Comparison of ENCODE assay signal across 21 cellular contexts in genomic region chr1:60488857-60489256, GRCh38.
"Had no signal": no experiment of that assay in that cellular context is flagged by ENCODE, and none has a peak within 500 bp of the region (broad histone marks: within the 10 kb centered on the region; RNA-seq: fewer than 3 reads in every experiment).

No MANE protein-coding gene starts in this region.

- H3K27ac ChIP-seq: breast epithelium, coronary artery, neutrophil, right lobe of liver, thoracic aorta had no signal

- H3K27me3 Mint-ChIP-seq: activated CD4-positive, alpha-beta memory T cell treated with anti-CD3 and anti-CD28 coated beads, Interleukin-2, amount 10 ng/mL, durations not matched to agents 7 days and 5 days; activated CD4-positive, alpha-beta T cell treated with anti-CD3 and anti-CD28 coated beads, Interleukin-2, amount 10 ng/mL, durations not matched to agents 24 days and 14 days; memory B cell; stimulated activated naive B cell treated with anti-CD40 and anti-IgM and Interleukin-4, amounts not matched to agents 10 μg/mL and 1 μg/mL and 100 μg/mL, for 72 hours had no signal

- H3K4me3 ChIP-seq: breast epithelium, coronary artery, right lobe of liver, smooth muscle cell, thoracic aorta had no signal

- H3K4me3 Mint-ChIP-seq: activated CD4-positive, alpha-beta memory T cell treated with anti-CD3 and anti-CD28 coated beads, Interleukin-2, amount 10 ng/mL, durations not matched to agents 7 days and 5 days; activated CD4-positive, alpha-beta T cell treated with anti-CD3 and anti-CD28 coated beads, Interleukin-2, amount 10 ng/mL, durations not matched to agents 24 days and 14 days; activated naive CD4-positive, alpha-beta T cell treated with anti-CD3 and anti-CD28 coated beads, Interleukin-2, amount 50 U/mL, for 24 hours; activated T-cell treated with anti-CD3 and anti-CD28 coated beads, Interleukin-2, amount 50 U/mL, for 72 hours; memory B cell; nephron; stimulated activated naive B cell treated with anti-CD40 and anti-IgM and Interleukin-4, amounts not matched to agents 10 μg/mL and 1 μg/mL and 100 μg/mL, for 72 hours; type B pancreatic cell had no signal

- DNase-seq: activated CD4-positive, alpha-beta memory T cell treated with anti-CD3 and anti-CD28 coated beads, Interleukin-2, amount 10 ng/mL, durations not matched to agents 7 days and 5 days; activated CD4-positive, alpha-beta T cell treated with anti-CD3 and anti-CD28 coated beads, Interleukin-2, amount 10 ng/mL, durations not matched to agents 24 days and 14 days; activated gamma-delta T cell; activated T-cell treated with anti-CD3 and anti-CD28 coated beads, Interleukin-2, amount 50 U/mL, for 72 hours; head of caudate nucleus; hypothalamus; right lobe of liver; SK-N-SH; stimulated activated CD4-positive, alpha-beta T cell treated with anti-CD3 and anti-CD28 coated beads, Interleukin-15, amount 100 ng/mL, for 24 hours; stimulated activated CD8-positive, alpha-beta memory T cell treated with anti-CD3 and anti-CD28 coated beads, Interleukin-4, amount 100 ng/mL, for 48 hours; stimulated activated naive B cell treated with anti-CD40 and anti-IgM and Interleukin-4, amounts not matched to agents 10 μg/mL and 1 μg/mL and 100 μg/mL, for 72 hours; T-helper 2 cell had no signal

- H3K9me3 ChIP-seq: breast epithelium, neutrophil, right lobe of liver, SK-N-SH, thoracic aorta had no signal

- H3K27me3 ChIP-seq: breast epithelium, neutrophil had no signal

- H3K4me1 Mint-ChIP-seq: activated CD4-positive, alpha-beta memory T cell treated with anti-CD3 and anti-CD28 coated beads, Interleukin-2, amount 10 ng/mL, durations not matched to agents 7 days and 5 days; activated CD4-positive, alpha-beta T cell treated with anti-CD3 and anti-CD28 coated beads, Interleukin-2, amount 10 ng/mL, durations not matched to agents 24 days and 14 days; activated naive CD4-positive, alpha-beta T cell treated with anti-CD3 and anti-CD28 coated beads, Interleukin-2, amount 50 U/mL, for 24 hours; memory B cell; nephron; stimulated activated naive B cell treated with anti-CD40 and anti-IgM and Interleukin-4, amounts not matched to agents 10 μg/mL and 1 μg/mL and 100 μg/mL, for 72 hours had no signal

- H3K36me3 Mint-ChIP-seq: activated naive CD4-positive, alpha-beta T cell treated with anti-CD3 and anti-CD28 coated beads, Interleukin-2, amount 50 U/mL, for 24 hours; memory B cell; stimulated activated naive B cell treated with anti-CD40 and anti-IgM and Interleukin-4, amounts not matched to agents 10 μg/mL and 1 μg/mL and 100 μg/mL, for 72 hours; type B pancreatic cell had no signal

- H3K36me3 ChIP-seq: breast epithelium, neutrophil, right lobe of liver, thoracic aorta had no signal

- H3K9ac ChIP-seq: SK-N-SH had no signal

- H3K27ac Mint-ChIP-seq: activated CD4-positive, alpha-beta memory T cell treated with anti-CD3 and anti-CD28 coated beads, Interleukin-2, amount 10 ng/mL, durations not matched to agents 7 days and 5 days; activated CD4-positive, alpha-beta T cell treated with anti-CD3 and anti-CD28 coated beads, Interleukin-2, amount 10 ng/mL, durations not matched to agents 24 days and 14 days; activated naive CD4-positive, alpha-beta T cell treated with anti-CD3 and anti-CD28 coated beads, Interleukin-2, amount 50 U/mL, for 24 hours; activated T-cell treated with anti-CD3 and anti-CD28 coated beads, Interleukin-2, amount 50 U/mL, for 72 hours; memory B cell; nephron; stimulated activated naive B cell treated with anti-CD40 and anti-IgM and Interleukin-4, amounts not matched to agents 10 μg/mL and 1 μg/mL and 100 μg/mL, for 72 hours; type B pancreatic cell had no signal

- H3K4me1 ChIP-seq: breast epithelium, right lobe of liver had no signal
